ENCODE assay signal across 1 cellular context in genomic region chr2:88651646-88652045, GRCh38.
TF ChIP-seq lines count a peak whose summit lies in the region.

No MANE protein-coding gene starts in this region.

TF ChIP-seq in HepG2, 621 proteins besides CTCF, POLR2A, EP300 and RAD21:
- TF ChIP-seq ZNF234 (CRISPR knock-in tag; conservative IDR thresholded peaks at IDR 0.05) = no peak
- no peak for TF ChIP-seq ZNF670 (CRISPR knock-in tag; IDR thresholded peaks at IDR 0.05; ENCODE audit: borderline replicate concordance)
- TF ChIP-seq ARID5B (CRISPR knock-in tag; IDR thresholded peaks at IDR 0.05) = no peak
TF ChIP-seq in HepG2: peak in this region for 0.
